Comparison of ENCODE assay signal across 28 cellular contexts in the genomic region with DNA sequence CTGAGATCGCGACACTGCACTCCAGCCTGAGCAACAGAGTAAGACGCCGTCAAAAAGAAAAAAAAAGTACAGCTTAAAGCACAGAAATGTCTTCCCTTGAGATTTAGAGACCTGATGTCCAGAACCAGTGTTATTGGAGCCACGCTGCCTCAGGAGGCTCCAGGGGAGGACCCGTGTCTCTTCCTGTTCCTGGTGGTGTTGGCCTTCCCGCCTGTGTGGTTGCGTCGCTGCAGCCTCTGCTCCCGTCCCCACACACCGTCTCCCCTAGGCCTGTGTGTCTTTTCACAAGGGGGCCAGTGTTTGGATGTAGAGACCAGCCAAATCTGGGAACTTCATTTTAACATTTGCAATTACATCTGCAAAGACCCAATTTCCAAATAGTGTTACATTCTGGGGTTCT. TPM values are rescaled to one million over a fixed set of nuclear protein-coding genes. Genes with fewer than 3 reads are reported as not detected.
A peak's percentile ranks its signal among the peaks of the same experiment; 100 is the strongest.
DNase-seq lines count a peak whose midpoint lies in the region; ATAC-seq and TF ChIP-seq lines count a peak whose summit lies in the region.
"Had no signal": no experiment of that assay in that cellular context is flagged by ENCODE, and none has a peak within 500 bp of the region (broad histone marks: within the 10 kb centered on the region; RNA-seq: fewer than 3 reads in every experiment).

No MANE protein-coding gene starts in this region.

- in situ Hi-C loops in mammary epithelial cell (cut with MboI; ENCODE audit: low sequenced_read_pairs in 2 of 2) = no loop called here

- H3K36me3 ChIP-seq in BLaER1 (no peaks in the 10 kb centered on the region), left lung (no peaks in the 10 kb centered on the region), mammary epithelial cell (ENCODE audit: insufficient read depth, low read length) (no peaks in the 10 kb centered on the region)
- H3K36me3 ChIP-seq: MG63, pancreas, Peyer's patch, upper lobe of right lung had no signal

- H3K27me3 ChIP-seq in BLaER1 (no peaks in the 10 kb centered on the region), left lung (peaks cover 0 to 49% of the 10 kb centered on the region in 2 donors), mammary epithelial cell (ENCODE audit: insufficient read depth, low read length) (no peaks in the 10 kb centered on the region)
- H3K27me3 ChIP-seq: MG63, pancreas, Peyer's patch, upper lobe of right lung had no signal

- peak overlapping the region; percentile 94 for H3K4me2 ChIP-seq in BLaER1
- H3K4me2 ChIP-seq in mammary epithelial cell (ENCODE audit: insufficient read depth, low read depth, low read length) = no peak overlapping the region
- H3K4me2 ChIP-seq: KMS-11 had no signal

- H3K79me2 ChIP-seq in mammary epithelial cell (ENCODE audit: insufficient read depth, low read length) = no peaks in the 10 kb centered on the region

- TF ChIP-seq CTCF in left lung (IDR thresholded peaks at IDR 0.05) (no peak), mammary epithelial cell (conservative IDR thresholded peaks at IDR 0.05 in 1 of 2, IDR thresholded peaks at IDR 0.05 in 1 of 2; ENCODE audit: extremely low read depth in 1 of 2, insufficient read depth in 1 of 2, low read depth in 1 of 2, low read length in 2 of 2) (no peak)

- no peaks in the 10 kb centered on the region for H3K9me3 ChIP-seq in BLaER1
- H3K9me3 ChIP-seq in left lung = no peaks in the 10 kb centered on the region
- H3K9me3 ChIP-seq in mammary epithelial cell (replicated peaks; ENCODE audit: insufficient read depth, low read length) = no peaks in the 10 kb centered on the region
- H3K9me3 ChIP-seq: MG63, pancreas, Peyer's patch, upper lobe of right lung had no signal

- no TSS peak for BruUV-seq in mammary epithelial cell (replicated peaks; lab: Mats Ljungman, UMichigan)

- H3K27ac ChIP-seq in BLaER1 (peak overlapping the region; percentile 75), left lung (no peak overlapping the region), mammary epithelial cell (ENCODE audit: insufficient read depth, low read depth, low read length) (no peak overlapping the region)
- H3K27ac ChIP-seq: KMS-11, pancreas, Peyer's patch, upper lobe of right lung had no signal

- H2AFZ ChIP-seq in mammary epithelial cell (ENCODE audit: low read depth, low read length) = no peak overlapping the region

- dilution Hi-C loops in mammary epithelial cell (cut with HindIII; ENCODE audit: low sequenced_read_pairs) = loop anchor here (5.0 kb wide), 1 partner anchor 79 kb away; no protein-coding TSS in a partner anchor

- DNase-seq in CD1c-positive myeloid dendritic cell (ENCODE audit: extremely low spot score) = peak; percentile 49
- DNase-seq in NOMO-1 treated with DMSO at 0.1 percent for 48 hours (lab: John Stamatoyannopoulos, UW; ENCODE audit: unreplicated experiment) = peak; percentile 15
- peak in 1 of 2 donors; percentile 45 for DNase-seq in left lung
- DNase-seq in foreskin melanocyte = no peak
- DNase-seq in mammary epithelial cell = no peak
- DNase-seq: activated CD4-positive, alpha-beta T cell treated with anti-CD3 and anti-CD28 coated beads for 48 hours; activated CD8-positive, alpha-beta memory T cell treated with anti-CD3 and anti-CD28 coated beads, Interleukin-2, amount 10 ng/mL, durations not matched to agents 7 days and 5 days; activated T-cell treated with anti-CD3 and anti-CD28 coated beads, Interleukin-2, amount 50 U/mL, for 72 hours; CD8-positive, alpha-beta T cell; central memory CD4-positive, alpha-beta T cell; GOT3; MG63; NCI-H1436; NCI-H2081; NCI-H526 treated with DMSO at 0.1 percent for 48 hours; nephron progenitor cell; Peyer's patch; SHP77 treated with DMSO at 0.1 percent for 48 hours; small intestine; stimulated activated naive CD4-positive, alpha-beta T cell; T-helper 9 cell; upper lobe of right lung had no signal

- H4K20me1 ChIP-seq in BLaER1 (no peaks in the 10 kb centered on the region), mammary epithelial cell (ENCODE audit: insufficient read depth, low read length) (no peaks in the 10 kb centered on the region)

- CTCF ChIA-PET in mammary epithelial cell (lab: Charles Lee; ENCODE audit: low non-redundant PET) = no interaction called here

- H3K9ac ChIP-seq in BLaER1 = peak overlapping the region; percentile 13
- no peak overlapping the region for H3K9ac ChIP-seq in mammary epithelial cell (ENCODE audit: insufficient read depth, low read length)
- H3K9ac ChIP-seq: KMS-11 had no signal

- intact Hi-C loops in left lung (cut with DNase I) = no loop called here
- intact Hi-C loops in mammary epithelial cell (cut with micrococcal nuclease) = no loop called here

- H3K4me1 ChIP-seq in BLaER1 = peaks cover 100% of the 10 kb centered on the region
- H3K4me1 ChIP-seq in left lung = peaks cover 0 to 8% of the 10 kb centered on the region in 2 donors
- H3K4me1 ChIP-seq in mammary epithelial cell (ENCODE audit: insufficient read depth, low read length) = no peaks in the 10 kb centered on the region
- H3K4me1 ChIP-seq: pancreas, Peyer's patch, upper lobe of right lung had no signal

- 75% methylated on average over 11 of the region's 11 CpGs for WGBS in mammary epithelial cell (ENCODE audit: low coverage, missing lambda C conversion rate)

- H3K4me3 ChIP-seq in BLaER1 (no peak overlapping the region), left lung (no peak overlapping the region), mammary epithelial cell (replicated peaks in 1 of 3; ENCODE audit: insufficient read depth in 1 of 3, low read depth in 2 of 3, low read length in 3 of 3) (no peak overlapping the region)
- H3K4me3 ChIP-seq: lung, MG63, pancreas, Peyer's patch, upper lobe of right lung had no signal

- ATAC-seq in left lung (peak; percentile 21), GM21717 (IDR thresholded peaks at IDR 0.05; ENCODE audit: unreplicated experiment) (no peak)
- ATAC-seq: activated CD8-positive, alpha-beta memory T cell treated with anti-CD3 and anti-CD28 coated beads, Interleukin-2, amount 10 ng/mL, durations not matched to agents 7 days and 5 days; esophagus mucosa; upper lobe of right lung had no signal

RNA-seq across cellular contexts. Expression of a gene that starts 8.6 kb away (rescaled TPM):
- total RNA-seq in left lung = 10 to 100 TPM; 44.7 to 49.4 TPM
- total RNA-seq in mammary epithelial cell = 10 to 100 TPM; 28.8 to 58.6 TPM
- 17.2 TPM for polyA plus RNA-seq in mammary epithelial cell
- polyA minus RNA-seq in mammary epithelial cell = 1.6 TPM

Comparison
In these comparisons a context has a peak if more than half of its experiments do, and no peak if none do; other contexts are left out.
1. DNase-seq: peak in CD1c-positive myeloid dendritic cell (single experiment) and NOMO-1 treated with DMSO at 0.1 percent for 48 hours (single experiment); none in foreskin melanocyte (single experiment) and mammary epithelial cell (single experiment).